ENCODE assay signal across 8 cellular contexts in the genomic region with DNA sequence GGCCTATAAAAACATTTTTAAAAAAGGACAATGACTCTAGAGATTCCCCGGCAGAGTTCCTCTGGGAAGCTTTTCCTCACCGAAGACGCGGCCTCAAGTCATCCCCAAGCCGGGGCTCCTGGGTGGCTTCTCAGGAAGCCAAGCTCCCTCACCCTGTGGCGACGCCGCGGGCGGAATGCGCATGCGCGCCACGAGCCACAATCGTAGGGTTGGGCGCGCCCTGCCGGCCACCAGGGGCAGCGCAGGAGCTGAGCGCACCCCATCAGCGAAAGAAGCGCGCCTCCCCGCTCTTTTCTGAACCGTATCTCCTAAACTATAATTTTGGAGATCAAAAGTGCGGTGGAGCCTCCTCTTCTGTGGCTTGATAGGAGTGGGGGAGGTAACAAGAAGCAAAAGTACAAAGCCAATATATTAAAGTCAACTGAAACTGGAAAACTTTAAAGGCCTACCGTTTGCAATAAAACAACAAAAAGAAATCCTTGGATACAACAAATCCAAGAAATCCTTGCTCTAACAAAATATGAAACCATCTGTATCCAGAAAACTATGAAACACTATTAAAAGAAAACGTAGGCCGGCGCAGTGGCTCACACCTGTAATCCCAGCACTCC. TPM values are rescaled to one million over a fixed set of nuclear protein-coding genes. Genes with fewer than 3 reads are reported as not detected.
DNase-seq lines count a peak whose midpoint lies in the region; ATAC-seq and TF ChIP-seq lines count a peak whose summit lies in the region.

No MANE protein-coding gene starts in this region.

- no peaks in the 10 kb centered on the region for H3K36me3 ChIP-seq in lower lobe of right lung

- no peak overlapping the region for H3K27ac Mint-ChIP-seq in chondrocyte (ENCODE audit: unreplicated experiment)

- H3K9me3 Mint-ChIP-seq in chondrocyte (ENCODE audit: low read depth) = peaks cover 2% of the 10 kb centered on the region

- H3K27me3 Mint-ChIP-seq in chondrocyte (ENCODE audit: low read depth) = no peaks in the 10 kb centered on the region

- H3K4me1 Mint-ChIP-seq in chondrocyte (ENCODE audit: low read depth) = no peaks in the 10 kb centered on the region

- no peak for DNase-seq in GM12864 (ENCODE audit: low read depth)
- peak; percentile 91 for DNase-seq in activated CD4-positive, alpha-beta T cell treated with anti-CD3 and anti-CD28 coated beads for 4 hours
- DNase-seq in chondrocyte (ENCODE audit: low spot score) = no peak
- DNase-seq in lower lobe of right lung = peak; percentile 89
- peak; percentile 72 for DNase-seq in stimulated activated CD8-positive, alpha-beta memory T cell treated with anti-CD3 and anti-CD28 coated beads, Interleukin-12 subunit alpha, Interleukin-12 subunit beta, amount 100 ng/mL, for 24 hours (ENCODE audit: extremely low read depth)
- no peak for DNase-seq in NCI-H526 (lab: John Stamatoyannopoulos, UW)

- TF ChIP-seq CTCF in GM12864 (IDR thresholded peaks at IDR 0.05; ENCODE audit: low read depth, low read length, missing control alignments) (peak; percentile 68), chondrocyte (IDR thresholded peaks at IDR 0.05) (peak; percentile 74), lower lobe of right lung (IDR thresholded peaks at IDR 0.05) (peak; percentile 89)

- peak; percentile 59 to 74 for ATAC-seq in lower lobe of right lung
- ATAC-seq in GM21529 (IDR thresholded peaks at IDR 0.05; ENCODE audit: unreplicated experiment) = no peak
- no peak for ATAC-seq in HG03354 (IDR thresholded peaks at IDR 0.05; ENCODE audit: poor library complexity, severe bottlenecking, unreplicated experiment)

- peaks cover 22% of the 10 kb centered on the region for H3K4me1 ChIP-seq in lower lobe of right lung

- intact Hi-C loops in lower lobe of right lung (cut with DNase I) = no loop called here

- peak overlapping the region; percentile 47 for H3K4me3 Mint-ChIP-seq in chondrocyte (ENCODE audit: unreplicated experiment)

- peaks cover 2% of the 10 kb centered on the region for H3K36me3 Mint-ChIP-seq in chondrocyte (ENCODE audit: low read depth)

- peaks cover 6% of the 10 kb centered on the region for H3K9me3 ChIP-seq in lower lobe of right lung

- H3K4me3 ChIP-seq in GM12864 (ENCODE audit: low read depth, low read length) (no peak overlapping the region), lower lobe of right lung (peak overlapping the region; percentile 39)

- peaks cover 21% of the 10 kb centered on the region for H3K27me3 ChIP-seq in lower lobe of right lung (ENCODE audit: low read depth)

- H3K27ac ChIP-seq in lower lobe of right lung = no peak overlapping the region

RNA-seq across cellular contexts. Expression of a gene that starts 17.4 kb away (rescaled TPM):
- total RNA-seq in chondrocyte (49.6 to 58.9 TPM (median 56.2 TPM) in 3 replicates), lower lobe of right lung (43.6 TPM)

RNA-seq across cellular contexts. Expression of a gene that starts 51.3 kb away (rescaled TPM):
- 17.1 to 26.3 TPM (median 18.1 TPM) in 3 replicates for total RNA-seq in chondrocyte
- 13.3 TPM for total RNA-seq in lower lobe of right lung

Comparison
In these comparisons a context has a peak if more than half of its experiments do, and no peak if none do; other contexts are left out.
1. DNase-seq: peak in activated CD4-positive, alpha-beta T cell treated with anti-CD3 and anti-CD28 coated beads for 4 hours (2 of 2), lower lobe of right lung (single experiment) and stimulated activated CD8-positive, alpha-beta memory T cell treated with anti-CD3 and anti-CD28 coated beads, Interleukin-12 subunit alpha, Interleukin-12 subunit beta, amount 100 ng/mL, for 24 hours (single experiment); none in GM12864 (single experiment), chondrocyte (single experiment) and NCI-H526 (0 of 2).
2. ATAC-seq: peak in lower lobe of right lung (2 of 2); none in GM21529 (single experiment) and HG03354 (single experiment).
3. Peak in every context shown above with its lines, with median percentiles within 50 percentile points of each other: CTCF ChIP-seq.